13 cellular contexts compared by ENCODE assay signal in the genomic region with DNA sequence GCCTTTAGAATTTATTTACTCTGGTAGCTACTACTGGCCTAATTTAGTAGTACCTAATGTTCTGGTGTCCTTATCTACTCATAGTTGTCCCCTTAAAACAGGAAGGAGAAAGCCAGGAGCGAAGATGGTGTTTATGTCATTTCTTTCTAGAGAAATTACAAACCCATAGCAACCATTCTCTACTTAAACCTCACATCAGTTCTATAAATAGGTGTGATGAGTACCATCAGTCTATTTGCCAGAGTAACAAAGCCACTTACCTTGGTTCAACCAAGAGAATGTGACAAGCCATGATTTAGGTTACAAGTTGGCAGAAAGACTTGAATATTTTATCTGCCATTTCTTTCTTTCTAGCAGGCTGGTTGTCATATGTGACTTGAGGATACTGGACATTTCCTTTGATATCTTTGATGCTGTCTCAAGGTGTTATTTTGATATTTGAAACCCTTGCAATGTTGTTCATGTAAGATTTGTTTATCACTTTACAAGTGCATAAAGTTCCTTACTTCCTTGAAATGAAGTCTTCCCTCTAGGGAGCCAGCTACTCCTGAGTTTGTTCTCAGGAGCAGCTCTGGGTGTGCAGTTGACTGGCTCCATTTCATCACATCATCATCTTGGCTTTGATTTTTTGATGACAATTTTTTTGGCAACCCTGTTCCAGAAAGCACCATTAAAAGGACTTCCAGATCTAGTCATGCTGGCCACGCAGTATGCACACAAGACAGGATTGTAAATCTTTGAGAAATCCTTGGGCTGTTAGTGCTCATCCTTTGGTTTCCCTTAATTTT.
DNase-seq lines count a peak whose midpoint lies in the region; ATAC-seq, FAIRE-seq and TF ChIP-seq lines count a peak whose summit lies in the region.
"Had no signal": no experiment of that assay in that cellular context is flagged by ENCODE, and none has a peak within 500 bp of the region (broad histone marks: within the 10 kb centered on the region; RNA-seq: fewer than 3 reads in every experiment).

No MANE protein-coding gene starts in this region.

- no peaks in the 10 kb centered on the region for H3F3A ChIP-seq in GM23338 (replicated peaks; ENCODE audit: low read depth)

- H4K20me1 ChIP-seq in GM23338 (replicated peaks; ENCODE audit: insufficient read depth): no peaks in the 10 kb centered on the region

- no peak for FAIRE-seq in RCC 7860 (lab: Jason Lieb, UNC)

- H3K4me3 Mint-ChIP-seq in GM23338: no peak overlapping the region
- peak overlapping the region; percentile 75 for H3K4me3 Mint-ChIP-seq in natural killer cell treated with Interleukin-12 subunit alpha and Interleukin-12 subunit beta and Interleukin-15 and Interleukin-18, amount 100 ng/mL, for 72 hours

- no peak overlapping the region for H3K4me3 ChIP-seq in GM23338
- H3K4me3 ChIP-seq: lung had no signal

- peaks cover 17% of the 10 kb centered on the region for H3K4me1 Mint-ChIP-seq in GM23338
- H3K4me1 Mint-ChIP-seq in natural killer cell treated with Interleukin-12 subunit alpha and Interleukin-12 subunit beta and Interleukin-15 and Interleukin-18, amount 100 ng/mL, for 72 hours (ENCODE audit: low read depth in 2 of 2): peaks cover 45 to 65% of the 10 kb centered on the region in 2 donors

- H3K36me3 Mint-ChIP-seq in GM23338 (ENCODE audit: low read depth): peaks cover 11% of the 10 kb centered on the region
- H3K36me3 Mint-ChIP-seq in natural killer cell treated with Interleukin-12 subunit alpha and Interleukin-12 subunit beta and Interleukin-15 and Interleukin-18, amount 100 ng/mL, for 72 hours: peaks cover 39% of the 10 kb centered on the region

- no peaks in the 10 kb centered on the region for H3K27me3 ChIP-seq in GM23338 (ENCODE audit: insufficient read depth)

- DNase-seq in GM23338 (ENCODE audit: low spot score) (no peak), OCI-M1 (lab: John Stamatoyannopoulos, UW) (peak; percentile 42), mucosa of gallbladder (ENCODE audit: low spot score) (no peak), RCC 7860 (ENCODE audit: low spot score) (no peak)
- DNase-seq in natural killer cell treated with Interleukin-12 subunit alpha and Interleukin-12 subunit beta and Interleukin-15 and Interleukin-18, amount 100 ng/mL, for 72 hours (ENCODE audit: low spot score): no peak
- DNase-seq: activated effector memory CD4-positive, alpha-beta T cell treated with Interleukin-2 at 50 U/mL for 16 hours; EL; NCI-H1105 treated with DMSO at 0.1 percent for 48 hours; stimulated activated CD4-positive, alpha-beta T cell treated with anti-CD3 and anti-CD28 coated beads, Interleukin-1b, Interleukin-23, amount 100 ng/mL, for 48 hours had no signal

- H3K4me2 ChIP-seq in GM23338: no peak overlapping the region

- no peak overlapping the region for H2AFZ ChIP-seq in GM23338

- 0 out of 2 replicates have a peak overlapping the region, but pooled peaks have one; percentile 49 for H3K27ac Mint-ChIP-seq in GM23338
- H3K27ac Mint-ChIP-seq in natural killer cell treated with Interleukin-12 subunit alpha and Interleukin-12 subunit beta and Interleukin-15 and Interleukin-18, amount 100 ng/mL, for 72 hours: peak overlapping the region; percentile 85 to 91

- no peaks in the 10 kb centered on the region for H3K27me3 Mint-ChIP-seq in GM23338 (ENCODE audit: insufficient read depth, low read depth, poor library complexity)
- H3K27me3 Mint-ChIP-seq in natural killer cell treated with Interleukin-12 subunit alpha and Interleukin-12 subunit beta and Interleukin-15 and Interleukin-18, amount 100 ng/mL, for 72 hours: no peaks in the 10 kb centered on the region

- 0 out of 2 replicates have a peak, but pooled peaks cover 3% of the 10 kb centered on the region for H3K9me2 ChIP-seq in GM23338 (ENCODE audit: insufficient read depth)

- no peaks in the 10 kb centered on the region for H3K36me3 ChIP-seq in GM23338 (ENCODE audit: insufficient read depth)

- H3K9me3 Mint-ChIP-seq in GM23338: no peaks in the 10 kb centered on the region
- H3K9me3 Mint-ChIP-seq in natural killer cell treated with Interleukin-12 subunit alpha and Interleukin-12 subunit beta and Interleukin-15 and Interleukin-18, amount 100 ng/mL, for 72 hours: no peaks in the 10 kb centered on the region

- H3K27ac ChIP-seq in GM23338 (ENCODE audit: low read depth): no peak overlapping the region
- H3K27ac ChIP-seq: epithelial cell of prostate had no signal

- H3K4me1 ChIP-seq in GM23338 (ENCODE audit: insufficient read depth): peaks cover 6% of the 10 kb centered on the region

- no peaks in the 10 kb centered on the region for H3K79me2 ChIP-seq in GM23338 (replicated peaks; ENCODE audit: insufficient read depth)

- TF ChIP-seq CTCF in GM23338 (conservative IDR thresholded peaks at IDR 0.05; ENCODE audit: low read depth in 2 of 2): no peak

- peak; percentile 40 for ATAC-seq in GM18868 (IDR thresholded peaks at IDR 0.05; ENCODE audit: unreplicated experiment)
- no peak for ATAC-seq in GM23338
- ATAC-seq in natural killer cell treated with Interleukin-12 subunit alpha and Interleukin-12 subunit beta and Interleukin-15 and Interleukin-18, amount 100 ng/mL, for 72 hours: peak in 1 of 2 donors; percentile 51
- no peak for ATAC-seq in HG03457 (IDR thresholded peaks at IDR 0.05; ENCODE audit: unreplicated experiment)

TF ChIP-seq in GM23338, 12 proteins besides CTCF, POLR2A, EP300 and RAD21 (continues in another document):
- TF ChIP-seq EZH2phosphoT487 (IDR thresholded peaks at IDR 0.05; ENCODE audit: unreplicated experiment) (no peak), EZH2 (IDR thresholded peaks at IDR 0.05; ENCODE audit: low read depth, unreplicated experiment) (no peak), ETS1 (IDR thresholded peaks at IDR 0.05) (no peak), STAT1 (IDR thresholded peaks at IDR 0.05; ENCODE audit: unreplicated experiment) (no peak), JUNB (IDR thresholded peaks at IDR 0.05; ENCODE audit: unreplicated experiment) (no peak), CREB1 (CRISPR knock-in tag; IDR thresholded peaks at IDR 0.05; ENCODE audit: low read depth) (no peak), ZNF331 (CRISPR knock-in tag; IDR thresholded peaks at IDR 0.05; ENCODE audit: low read depth) (no peak), NANOG (IDR thresholded peaks at IDR 0.05; ENCODE audit: borderline replicate concordance) (no peak), ZNF114 (CRISPR knock-in tag; IDR thresholded peaks at IDR 0.05) (no peak)
